ENCODE assay signal across 11 cellular contexts in the genomic region with DNA sequence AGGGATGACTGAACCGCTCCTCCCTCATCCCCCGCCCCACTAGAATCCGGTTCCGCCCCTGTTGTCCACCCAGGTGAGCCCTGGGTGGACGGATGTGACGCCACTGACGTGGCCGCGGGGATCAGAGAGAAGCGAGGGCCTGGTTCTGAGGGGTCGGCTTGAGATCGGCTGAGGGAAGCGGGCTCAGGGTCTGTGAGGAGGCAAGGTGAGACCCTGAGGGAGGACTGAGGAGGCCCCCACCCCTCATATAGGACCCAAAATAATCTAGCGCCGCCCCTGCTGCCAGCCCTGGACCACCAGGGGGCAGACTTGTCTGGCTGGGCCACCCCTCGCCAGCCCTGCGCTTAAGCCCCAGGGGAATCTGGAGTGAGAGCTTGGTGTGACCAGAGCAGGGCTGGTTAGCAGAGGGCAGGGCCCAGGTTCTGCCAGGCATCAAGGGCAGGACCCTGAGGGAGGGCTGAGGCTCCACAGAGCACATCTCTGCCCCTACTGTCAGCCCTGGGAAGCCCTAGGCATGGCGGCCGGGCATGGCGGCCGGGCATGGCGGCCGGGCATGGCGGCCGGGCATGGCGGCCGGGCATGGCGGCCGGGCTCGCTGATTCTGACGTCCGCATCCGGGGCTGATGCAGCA. TPM values are rescaled to one million over a fixed set of nuclear protein-coding genes. Genes with fewer than 3 reads are reported as not detected.
DNase-seq lines count a peak whose midpoint lies in the region; ATAC-seq and TF ChIP-seq lines count a peak whose summit lies in the region.
"Had no signal": no experiment of that assay in that cellular context is flagged by ENCODE, and none has a peak within 500 bp of the region (broad histone marks: within the 10 kb centered on the region; RNA-seq: fewer than 3 reads in every experiment).

A gene with protein sequence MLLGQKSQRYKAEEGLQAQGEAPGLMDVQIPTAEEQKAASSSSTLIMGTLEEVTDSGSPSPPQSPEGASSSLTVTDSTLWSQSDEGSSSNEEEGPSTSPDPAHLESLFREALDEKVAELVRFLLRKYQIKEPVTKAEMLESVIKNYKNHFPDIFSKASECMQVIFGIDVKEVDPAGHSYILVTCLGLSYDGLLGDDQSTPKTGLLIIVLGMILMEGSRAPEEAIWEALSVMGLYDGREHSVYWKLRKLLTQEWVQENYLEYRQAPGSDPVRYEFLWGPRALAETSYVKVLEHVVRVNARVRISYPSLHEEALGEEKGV (plus strand): TSS at position 103 of the 631 bp plus-strand sequence. CDS start 3,090 bp downstream, outside the sequence.

- H3K36me3 ChIP-seq in BE2C (no peaks in the 10 kb centered on the region), OCI-LY7 (ENCODE audit: insufficient read depth, low read length) (no peaks in the 10 kb centered on the region), gastroesophageal sphincter (no peaks in the 10 kb centered on the region), vagina (no peaks in the 10 kb centered on the region)
- H3K36me3 ChIP-seq: ascending aorta had no signal

- H3K79me2 ChIP-seq in OCI-LY7 (ENCODE audit: insufficient read depth, low read depth, low read length) = no peaks in the 10 kb centered on the region

- no peak within 1 kb of the TSS for H3K4me3 ChIP-seq in BE2C (ENCODE audit: low read depth, low read length)
- H3K4me3 ChIP-seq in OCI-LY7 (ENCODE audit: low read depth, low read length, poor library complexity, severe bottlenecking) = no peak within 1 kb of the TSS
- no peak within 1 kb of the TSS for H3K4me3 ChIP-seq in gastroesophageal sphincter
- H3K4me3 ChIP-seq in vagina = no peak within 1 kb of the TSS
- H3K4me3 ChIP-seq: ascending aorta had no signal

- no peak within 1 kb of the TSS for H2AFZ ChIP-seq in OCI-LY7 (ENCODE audit: low read length)

- H3K4me1 ChIP-seq in BE2C (no peaks in the 10 kb centered on the region), OCI-LY7 (ENCODE audit: insufficient read depth, low read length, poor library complexity, severe bottlenecking) (no peaks in the 10 kb centered on the region), gastroesophageal sphincter (no peaks in the 10 kb centered on the region), vagina (no peaks in the 10 kb centered on the region)
- H3K4me1 ChIP-seq: ascending aorta had no signal

- TF ChIP-seq EP300 in gastroesophageal sphincter (IDR thresholded peaks at IDR 0.05) = no peak

- H3K27me3 ChIP-seq in BE2C = no peaks in the 10 kb centered on the region
- no peaks in the 10 kb centered on the region for H3K27me3 ChIP-seq in gastroesophageal sphincter
- H3K27me3 ChIP-seq in vagina = no peaks in the 10 kb centered on the region
- H3K27me3 ChIP-seq: ascending aorta had no signal

- POLR2A ChIA-PET in OCI-LY7 (lab: Charles Lee) = no interaction called here

- H3K9me3 ChIP-seq in BE2C (no peaks in the 10 kb centered on the region), OCI-LY7 (ENCODE audit: low read length) (no peaks in the 10 kb centered on the region), gastroesophageal sphincter (no peaks in the 10 kb centered on the region), vagina (no peaks in the 10 kb centered on the region)
- H3K9me3 ChIP-seq: ascending aorta had no signal

- TF ChIP-seq CTCF in BE2C (IDR thresholded peaks at IDR 0.05; ENCODE audit: low read depth, low read length) = peak; percentile 23; the same call in 1 of the 2 replicates
- TF ChIP-seq CTCF in OCI-LY7 (conservative IDR thresholded peaks at IDR 0.05; ENCODE audit: low read length) = peak; percentile 42
- no peak for TF ChIP-seq CTCF in gastroesophageal sphincter (IDR thresholded peaks at IDR 0.05)
- TF ChIP-seq CTCF in vagina (IDR thresholded peaks at IDR 0.05) = no peak

- H3K27ac ChIP-seq in OCI-LY7 (ENCODE audit: low read depth, low read length, poor library complexity, severe bottlenecking) = no peak within 1 kb of the TSS
- no peak within 1 kb of the TSS for H3K27ac ChIP-seq in gastroesophageal sphincter
- no peak within 1 kb of the TSS for H3K27ac ChIP-seq in vagina
- H3K27ac ChIP-seq: ascending aorta had no signal

- H3K9me2 ChIP-seq in OCI-LY7 (ENCODE audit: insufficient read depth, low read length) = no peaks in the 10 kb centered on the region

- ATAC-seq in gastroesophageal sphincter (peak; percentile 4), HG03571 (IDR thresholded peaks at IDR 0.05; ENCODE audit: unreplicated experiment) (no peak), GM18517 (IDR thresholded peaks at IDR 0.05; ENCODE audit: unreplicated experiment) (no peak)
- ATAC-seq: CD8-positive, alpha-beta T cell had no signal

- peak; percentile 36 for DNase-seq in BE2C
- peak; percentile 53 for DNase-seq in ELF-1 (ENCODE audit: low read depth, low spot score)
- no peak for DNase-seq in OCI-LY7 (ENCODE audit: low spot score)
- DNase-seq in vagina (ENCODE audit: extremely low spot score in 2 of 2) = no peak
- DNase-seq: CD8-positive, alpha-beta T cell; effector CD4-positive, alpha-beta T cell had no signal

- intact Hi-C loops in OCI-LY7 (cut with micrococcal nuclease; ENCODE audit: unreplicated experiment) (no loop called here), vagina (cut with DNase I) (no loop called here)

- no peaks in the 10 kb centered on the region for H4K20me1 ChIP-seq in OCI-LY7 (ENCODE audit: insufficient read depth, low read length)

- CTCF ChIA-PET in OCI-LY7 (lab: Charles Lee; ENCODE audit: unreplicated experiment) = no interaction called here

- no peak within 1 kb of the TSS for H3K4me2 ChIP-seq in OCI-LY7 (ENCODE audit: low read length)

- BruUV-seq in OCI-LY7 (replicated peaks; lab: Mats Ljungman, UMichigan) = no TSS peak

- TF ChIP-seq POLR2A in gastroesophageal sphincter (IDR thresholded peaks at IDR 0.05) = no peak
- TF ChIP-seq POLR2A in vagina (IDR thresholded peaks at IDR 0.05) = no peak

- no CpG with 5 or more reads among the region's 33 CpGs for WGBS in gastroesophageal sphincter (ENCODE audit: low coverage in 1 of 2), 2 donors

RNA-seq across cellular contexts. Expression of the gene that starts here (rescaled TPM):
- polyA plus RNA-seq in BE2C (2012; ENCODE audit: insufficient read depth, insufficient read length, low read depth) = not detected
- not detected in 2 replicates for total RNA-seq in OCI-LY7 (2014; rRNA removed; shearing (Covaris generic))
- total RNA-seq in OCI-LY7 (2022) = not detected in 2 replicates
- not detected for total RNA-seq in gastroesophageal sphincter
- not detected for total RNA-seq in vagina
- total RNA-seq: ascending aorta; CD8-positive, alpha-beta T cell; NCI-H460 had no signal

Comparison
In these comparisons a context has a peak if more than half of its experiments do, and no peak if none do; other contexts are left out.
1. Peak in ATAC-seq in gastroesophageal sphincter; RNA of the gene not detected or under 1 TPM.
2. DNase-seq: peak in BE2C (single experiment) and ELF-1 (single experiment); none in OCI-LY7 (single experiment) and vagina (0 of 2).
3. CTCF ChIP-seq: peak in BE2C (single experiment) and OCI-LY7 (single experiment); none in gastroesophageal sphincter (0 of 4) and vagina (0 of 3).